ENCODE assay signal across 1 cellular context in genomic region chr20:37521091-37521771, GRCh38.
TF ChIP-seq lines count a peak whose summit lies in the region.

Gene NNAT, plus strand, starts transcription at chr20:37521250. Its CDS starts 82 bp downstream, at chr20:37521332.

TF ChIP-seq in K562, 482 proteins besides CTCF, POLR2A, EP300 and RAD21 (continued from another document):
- no peak for TF ChIP-seq ZNF407 (IDR thresholded peaks at IDR 0.05; ENCODE audit: low read depth)
- TF ChIP-seq ZBTB33 (CRISPR knock-in tag; IDR thresholded peaks at IDR 0.05): peak; percentile 99
- TF ChIP-seq BCL6 (CRISPR knock-in tag; IDR thresholded peaks at IDR 0.05): no peak
- no peak for TF ChIP-seq ZNF347 (CRISPR knock-in tag; IDR thresholded peaks at IDR 0.05; ENCODE audit: low read depth)
- TF ChIP-seq PHF21A (IDR thresholded peaks at IDR 0.05; ENCODE audit: borderline replicate concordance, low read depth): no peak
- no peak for TF ChIP-seq CEBPZ (IDR thresholded peaks at IDR 0.05; ENCODE audit: borderline replicate concordance, low read depth, low read length)
- TF ChIP-seq SRF (CRISPR knock-in tag; IDR thresholded peaks at IDR 0.05): no peak
